In the genomic region with DNA sequence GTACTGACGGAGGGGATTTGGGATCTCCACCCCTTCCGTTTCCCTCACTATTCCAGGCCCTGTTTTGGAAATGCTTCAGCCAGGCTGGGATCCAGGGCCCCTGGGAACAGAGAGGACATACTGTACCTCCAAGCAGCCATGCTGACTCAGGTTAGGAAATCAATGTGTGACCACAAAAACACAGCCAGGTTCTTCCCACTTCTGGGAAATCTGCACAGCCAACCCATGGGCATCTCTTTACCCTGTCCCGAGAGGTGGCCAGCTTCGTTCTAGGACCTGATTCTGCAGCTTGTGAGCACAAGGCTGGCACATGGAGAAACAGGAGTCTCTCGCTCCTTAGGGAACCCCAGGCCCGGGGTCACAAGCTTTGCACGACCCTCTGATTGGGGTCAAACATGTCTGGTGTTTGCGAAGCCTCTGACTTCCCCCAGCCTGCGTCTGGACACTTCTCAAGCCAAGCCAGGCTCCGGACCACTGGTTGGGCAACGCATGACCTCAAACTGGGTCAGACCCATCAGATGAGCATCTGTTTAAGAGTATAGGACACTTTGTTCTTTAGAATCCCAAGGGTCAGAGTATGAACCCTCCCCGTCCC, we compare ENCODE assay signal across 12 cellular contexts. TPM values are rescaled to one million over a fixed set of nuclear protein-coding genes. Genes with fewer than 3 reads are reported as not detected.
DNase-seq lines count a peak whose midpoint lies in the region; FAIRE-seq lines count a peak whose summit lies in the region.
"Had no signal": no experiment of that assay in that cellular context is flagged by ENCODE, and none has a peak within 500 bp of the region (broad histone marks: within the 10 kb centered on the region; RNA-seq: fewer than 3 reads in every experiment).

No MANE protein-coding gene starts in this region.

- no peak overlapping the region for H3K4me3 ChIP-seq in H7 (ENCODE audit: insufficient read depth, low read depth, low read length)

- DNase-seq in H7, result peak; percentile 32
- DNase-seq in cerebellum (ENCODE audit: low spot score), result peak; percentile 24
- peak; percentile 28 for DNase-seq in iPS DF 19.7 (ENCODE audit: low read depth, low spot score)
- DNase-seq in renal cortical epithelial cell (ENCODE audit: low read depth), result peak; percentile 80
- DNase-seq in NCI-H2107 treated with DMSO at 0.1 percent for 48 hours (lab: John Stamatoyannopoulos, UW; ENCODE audit: unreplicated experiment), result no peak
- DNase-seq in kidney glomerular epithelial cell (lab: John Stamatoyannopoulos, UW), result no peak
- DNase-seq in urothelium cell line (ENCODE audit: low spot score), result no peak
- no peak for DNase-seq in NCI-H128 (lab: John Stamatoyannopoulos, UW; ENCODE audit: unreplicated experiment)
- DNase-seq: foreskin melanocyte; NCI-H2029; occipital lobe; stimulated activated CD4-positive, alpha-beta T cell treated with anti-CD3 and anti-CD28 coated beads, Interleukin-1b, Interleukin-23, amount 100 ng/mL, for 48 hours had no signal

- H3K27me3 ChIP-seq in H7 (ENCODE audit: control insufficient read depth, insufficient read depth, low read length), result no peaks in the 10 kb centered on the region

- no peaks in the 10 kb centered on the region for H3K36me3 ChIP-seq in H7 (replicated peaks; ENCODE audit: control insufficient read depth, insufficient read depth, low read length)

- no peak for FAIRE-seq in urothelium cell line (lab: Jason Lieb, UNC)

RNA-seq across cellular contexts. Expression of gene TTPAL, which starts 8.3 kb away (rescaled TPM):
- 3.6 TPM in 2 replicates for total RNA-seq in H7 (2014; rRNA removed; shearing (Covaris generic))
- 13.9 TPM for total RNA-seq in cerebellum
- total RNA-seq in renal cortical epithelial cell, result 11.5 and 19.0 TPM in 2 replicates

RNA-seq across cellular contexts. Expression of gene SERINC3, which starts 54.5 kb away (rescaled TPM):
- 36.7 and 46.4 TPM in 2 replicates for total RNA-seq in H7 (2014; rRNA removed; shearing (Covaris generic))
- total RNA-seq in cerebellum (49.5 TPM), renal cortical epithelial cell (87.8 and 93.4 TPM in 2 replicates)

Comparison
In these comparisons a context has a peak if more than half of its experiments do, and no peak if none do; other contexts are left out.
1. DNase-seq: peak in H7 (single experiment), cerebellum (single experiment), iPS DF 19.7 (single experiment) and renal cortical epithelial cell (single experiment); none in NCI-H2107 treated with DMSO at 0.1 percent for 48 hours (single experiment), kidney glomerular epithelial cell (single experiment), urothelium cell line (single experiment) and NCI-H128 (single experiment).